ENCODE assay signal across 16 cellular contexts in genomic region chr10:122894261-122894944, GRCh38. TPM values are rescaled to one million over a fixed set of nuclear protein-coding genes. Genes with fewer than 3 reads are reported as not detected.
DNase-seq lines count a peak whose midpoint lies in the region; ATAC-seq, FAIRE-seq and TF ChIP-seq lines count a peak whose summit lies in the region.
"Had no signal": no experiment of that assay in that cellular context is flagged by ENCODE, and none has a peak within 500 bp of the region (broad histone marks: within the 10 kb centered on the region; RNA-seq: fewer than 3 reads in every experiment).

No MANE protein-coding gene starts in this region.

- H3K9me3 Mint-ChIP-seq in neural progenitor cell = no peaks in the 10 kb centered on the region
- H3K9me3 Mint-ChIP-seq in T-cell = no peaks in the 10 kb centered on the region
- H3K9me3 Mint-ChIP-seq: HFFc6 had no signal

- peak; percentile 60 for FAIRE-seq in GM19239 (lab: Jason Lieb, UNC)
- FAIRE-seq in K562 (lab: Jason Lieb, UNC) = peak; percentile 69
- FAIRE-seq: HepG2 had no signal

- H3K9me2 ChIP-seq in PC-3 (replicated peaks; ENCODE audit: low read length) = no peaks in the 10 kb centered on the region

- ATAC-seq in PC-3 (peak; percentile 27), K562 (peak; percentile 87), T-cell (replicated peaks in 1 of 4) (no peak)
- ATAC-seq: HepG2 had no signal

- H3K9me3 ChIP-seq in PC-3 (ENCODE audit: low read length) (no peaks in the 10 kb centered on the region), K562 (replicated peaks; ENCODE audit: control insufficient read depth, insufficient read depth, low read depth, low read length) (no peaks in the 10 kb centered on the region), neural progenitor cell (ENCODE audit: low read depth) (no peaks in the 10 kb centered on the region)
- H3K9me3 ChIP-seq: Caco-2 had no signal

- no peaks in the 10 kb centered on the region for H3F3A ChIP-seq in PC-3 (ENCODE audit: low read length, unreplicated experiment)
- H3F3A ChIP-seq in neural progenitor cell (ENCODE audit: low read depth) = no peaks in the 10 kb centered on the region

- H3K9me1 ChIP-seq in K562 (ENCODE audit: control insufficient read depth, insufficient read depth, low read length) = no peaks in the 10 kb centered on the region

- no peaks in the 10 kb centered on the region for H3K36me3 ChIP-seq in PC-3 (ENCODE audit: low read depth, low read length)
- no peaks in the 10 kb centered on the region for H3K36me3 ChIP-seq in K562 (ENCODE audit: control insufficient read depth, insufficient read depth, low read length)
- no peaks in the 10 kb centered on the region for H3K36me3 ChIP-seq in neural progenitor cell

- no peak overlapping the region for H3K9ac ChIP-seq in PC-3 (ENCODE audit: low read length)
- no peak overlapping the region for H3K9ac ChIP-seq in K562 (ENCODE audit: insufficient read depth in 1 of 2, low read depth in 2 of 2, low read length in 2 of 2)
- H3K9ac ChIP-seq in neural progenitor cell = no peak overlapping the region

- H3K36me3 Mint-ChIP-seq in neural progenitor cell = no peaks in the 10 kb centered on the region
- H3K36me3 Mint-ChIP-seq in T-cell = peaks cover 7% of the 10 kb centered on the region

- H3K4me1 ChIP-seq in PC-3 (ENCODE audit: insufficient read depth, low read length) (no peaks in the 10 kb centered on the region), K562 (replicated peaks in 1 of 2; ENCODE audit: control insufficient read depth in 2 of 2, insufficient read depth in 2 of 2, low read length in 2 of 2) (no peaks in the 10 kb centered on the region; a peak in 1 of 5 replicates), neural progenitor cell (no peaks in the 10 kb centered on the region)
- H3K4me1 ChIP-seq: Caco-2 had no signal

- H3K4me3 Mint-ChIP-seq in neural progenitor cell (no peak overlapping the region), T-cell (no peak overlapping the region)
- H3K4me3 Mint-ChIP-seq: HFFc6 had no signal

- 41% methylated on average over 5 of the region's 5 CpGs for WGBS in K562 (ENCODE audit: insufficient coverage, low coverage, missing lambda C conversion rate)

- H2AFZ ChIP-seq in PC-3 (ENCODE audit: low read length) (no peak overlapping the region), K562 (ENCODE audit: low read depth, low read length) (peak overlapping the region; percentile 33; the same call in 1 of the 2 replicates), neural progenitor cell (replicated peaks) (no peak overlapping the region)

- TF ChIP-seq CTCF in GM10266 (IDR thresholded peaks at IDR 0.05; ENCODE audit: control insufficient read depth, insufficient read depth, low read depth, missing control alignments) (no peak), PC-3 (conservative IDR thresholded peaks at IDR 0.05; ENCODE audit: low read depth, low read length) (no peak), K562 (IDR thresholded peaks at IDR 0.05 in 2 of 3, conservative IDR thresholded peaks at IDR 0.05 in 1 of 3; ENCODE audit: insufficient read depth in 2 of 3, low read depth in 1 of 3, low read length in 3 of 3) (peak in 1 of 3 experiments; percentile 11; a peak in 1 of 6 replicates), neural progenitor cell (IDR thresholded peaks at IDR 0.05) (no peak)

- H3K27me3 ChIP-seq in PC-3 (ENCODE audit: low read length) (no peaks in the 10 kb centered on the region), K562 (ENCODE audit: control insufficient read depth in 2 of 2, insufficient read depth in 2 of 2, low read length in 2 of 2) (no peaks in the 10 kb centered on the region), neural progenitor cell (no peaks in the 10 kb centered on the region)

- TF ChIP-seq RAD21 in K562 (CRISPR knock-in tag; conservative IDR thresholded peaks at IDR 0.05 in 1 of 2, IDR thresholded peaks at IDR 0.05 in 1 of 2) = peak in 1 of 2 experiments; percentile 3; a peak in 1 of 4 replicates

- TF ChIP-seq POLR2A in K562 (conservative IDR thresholded peaks at IDR 0.05) = no peak

- H3K27ac ChIP-seq in PC-3 (ENCODE audit: low read length) (no peak overlapping the region), K562 (ENCODE audit: extremely low read depth, low read depth, low read length) (no peak overlapping the region), neural progenitor cell (no peak overlapping the region)

- no peak overlapping the region for H3K4me3 ChIP-seq in PC-3 (ENCODE audit: low read length)
- H3K4me3 ChIP-seq in K562 = no peak overlapping the region
- H3K4me3 ChIP-seq in neural progenitor cell = no peak overlapping the region

- DNase-seq in GM10266 (ENCODE audit: extremely low spot score) = peak; percentile 32
- DNase-seq in GM19239 (ENCODE audit: insufficient read length, low spot score) = no peak
- no peak for DNase-seq in PC-3
- DNase-seq in K562 (ENCODE audit: extremely low read depth in 1 of 4, low spot score in 3 of 4) = peak in 2 of 4 experiments; percentile 23 to 27
- DNase-seq in KBM-7 = no peak
- no peak for DNase-seq in neural progenitor cell (ENCODE audit: low spot score)
- DNase-seq in T-cell = no peak
- DNase-seq: Caco-2, DMS153, GOT3, HFFc6, NCI-H1105, NCI-H1694, NCI-H510A treated with DMSO at 0.1 percent for 48 hours, SHP77 treated with DMSO at 0.1 percent for 48 hours had no signal

- no peaks in the 10 kb centered on the region for H4K20me1 ChIP-seq in PC-3 (ENCODE audit: low read length)
- H4K20me1 ChIP-seq in K562 (replicated peaks; ENCODE audit: control insufficient read depth, insufficient read depth, low read length) = no peaks in the 10 kb centered on the region
- no peaks in the 10 kb centered on the region for H4K20me1 ChIP-seq in neural progenitor cell (ENCODE audit: low read depth)

- intact Hi-C loops in PC-3 (cut with micrococcal nuclease) = no loop called here
- intact Hi-C loops in K562 (cut with micrococcal nuclease) = no loop called here

- BruUV-seq in PC-3 (replicated peaks; lab: Mats Ljungman, UMichigan) (no TSS peak), K562 (replicated peaks; lab: Mats Ljungman, UMichigan) (no TSS peak)

- in situ Hi-C loops in K562 (cut with MboI) = no loop called here
- in situ Hi-C loops in KBM-7 (cut with MboI; ENCODE audit: low pct_unique_long_range_greater_than_20kb, low sequenced_read_pairs) = no loop called here

- no peak overlapping the region for H3K4me2 ChIP-seq in PC-3 (ENCODE audit: low read length)
- peak overlapping the region; percentile 6; the same call in 1 of the 2 replicates for H3K4me2 ChIP-seq in K562 (ENCODE audit: insufficient read depth, low read length)
- H3K4me2 ChIP-seq in neural progenitor cell = no peak overlapping the region

- CTCF ChIA-PET in PC-3 (lab: Charles Lee) (no interaction called here), K562 (lab: Yijun Ruan, JAX; ENCODE audit: low intra/inter-chr PET ratio) (no interaction called here), T-cell (lab: Charles Lee) (interaction anchor here (0.5 to 0.7 kb wide), 3 partner anchors 86 to 1391 kb away, joined by 3 to 9 read pairs (median 4); partner anchors contain the start of gene PSTK (in 1 of the 2))

- POLR2A ChIA-PET in PC-3 (lab: Charles Lee; ENCODE audit: unreplicated experiment) = no interaction called here
- POLR2A ChIA-PET in K562 (lab: Yijun Ruan, JAX) = interaction anchor here (0.6 kb wide), 2 partner anchors 39 to 244 kb away, joined by 3 read pairs; no protein-coding TSS in a partner anchor
- POLR2A ChIA-PET in T-cell (lab: Charles Lee) = no interaction called here

- H3K27ac Mint-ChIP-seq in neural progenitor cell = no peak overlapping the region
- no peak overlapping the region for H3K27ac Mint-ChIP-seq in T-cell
- H3K27ac Mint-ChIP-seq: HFFc6 had no signal

- TF ChIP-seq EP300 in K562 (IDR thresholded peaks at IDR 0.05; ENCODE audit: low read length) = no peak

- no peaks in the 10 kb centered on the region for H3K27me3 Mint-ChIP-seq in neural progenitor cell (ENCODE audit: insufficient read depth, low read depth)
- H3K27me3 Mint-ChIP-seq in T-cell = no peaks in the 10 kb centered on the region

- no peaks in the 10 kb centered on the region for H3K4me1 Mint-ChIP-seq in neural progenitor cell
- no peaks in the 10 kb centered on the region for H3K4me1 Mint-ChIP-seq in T-cell

- H3K79me2 ChIP-seq in PC-3 (ENCODE audit: low read length) = no peaks in the 10 kb centered on the region
- no peaks in the 10 kb centered on the region for H3K79me2 ChIP-seq in K562 (ENCODE audit: control insufficient read depth, insufficient read depth, low read length)
- no peaks in the 10 kb centered on the region for H3K79me2 ChIP-seq in neural progenitor cell (ENCODE audit: low read depth)

RNA-seq across cellular contexts. Expression of gene FAM24B, which starts 15.0 kb away (rescaled TPM):
- total RNA-seq in PC-3 (2014; rRNA removed) (5.2 and 12.4 TPM in 2 replicates), K562 (2014; rRNA removed) (6.4 and 9.4 TPM in 2 replicates), K562 (2014; rRNA removed; fragmentation: Illumina TruSeq; extraction: Trizol) (7.6 and 8.5 TPM in 2 replicates), K562 (2015; rRNA removed; fragmentation: Illumina TruSeq; extraction: Trizol) (5.9 and 7.1 TPM in 2 replicates), K562 (2021) (5.9 and 8.7 TPM in 2 replicates), neural progenitor cell (ENCODE audit: low replicate concordance) (not detected in 2 replicates), T-cell (10 to 100 TPM; 12.7 to 18.0 (median 14.3) TPM)
- 7.0 and 17.2 TPM in 2 replicates for total RNA-seq in K562 (2011; cell fraction: chromatin; rRNA removed; ENCODE audit: low replicate concordance)
- 4.0 and 4.6 TPM in 2 replicates for total RNA-seq in K562 (2011; cell fraction: nucleolus; rRNA removed)
- 8.1 and 16.4 TPM in 2 replicates for total RNA-seq in K562 (2011; cell fraction: nucleoplasm; rRNA removed)
- polyA plus RNA-seq in K562 (2011; rRNA removed) (6.0 and 8.4 TPM in 2 replicates), K562 (2014; fragmentation: Illumina TruSeq; extraction: Trizol) (7.9 and 9.2 TPM in 2 replicates), K562 (2014; fragmentation: Nextera tagmentation; extraction: Ambion mirVana) (10 to 100 TPM; 14.5 to 19.6 TPM), K562 (2014; rRNA removed) (14.5 TPM in 2 replicates)
- 3.1 and 7.9 TPM in 2 replicates for polyA plus RNA-seq in K562 (2011; cell fraction: cytosol; rRNA removed)
- polyA plus RNA-seq in K562 (2011; cell fraction: nucleus; rRNA removed) = 18.7 and 18.9 TPM in 2 replicates
- 8.5 and 11.3 TPM in 2 replicates for polyA plus RNA-seq in K562 (2012)
- polyA minus RNA-seq in K562 (2011; rRNA and poly(A)+ RNA removed) = 3.6 and 5.2 TPM in 2 replicates
- polyA minus RNA-seq in K562 (2011; cell fraction: cytosol; rRNA and poly(A)+ RNA removed) = 1.9 and 3.2 TPM in 2 replicates
- 8.1 and 9.0 TPM in 2 replicates for polyA minus RNA-seq in K562 (2011; cell fraction: nucleus; rRNA and poly(A)+ RNA removed)

RNA-seq across cellular contexts. Expression of gene FAM24A, which starts 16.0 kb away (rescaled TPM):
- not detected in 2 replicates for total RNA-seq in PC-3 (2014; rRNA removed)
- not detected in 2 replicates for total RNA-seq in K562 (2011; cell fraction: chromatin; rRNA removed; ENCODE audit: low replicate concordance)
- total RNA-seq in K562 (2011; cell fraction: nucleolus; rRNA removed) = not detected in 2 replicates
- total RNA-seq in K562 (2011; cell fraction: nucleoplasm; rRNA removed) = not detected in 2 replicates
- not detected in 2 replicates for total RNA-seq in K562 (2014; rRNA removed)
- total RNA-seq in K562 (2014; rRNA removed; fragmentation: Illumina TruSeq; extraction: Trizol) = not detected in 2 replicates
- not detected in 2 replicates for total RNA-seq in K562 (2015; rRNA removed; fragmentation: Illumina TruSeq; extraction: Trizol)
- not detected in 2 replicates for total RNA-seq in K562 (2021)
- polyA plus RNA-seq in K562 (2011; rRNA removed) = not detected in 2 replicates
- not detected in 2 replicates for polyA plus RNA-seq in K562 (2011; cell fraction: cytosol; rRNA removed)
- polyA plus RNA-seq in K562 (2011; cell fraction: nucleus; rRNA removed) = not detected in 2 replicates
- not detected in 2 replicates for polyA plus RNA-seq in K562 (2012)
- polyA plus RNA-seq in K562 (2014; fragmentation: Illumina TruSeq; extraction: Trizol) = not detected in 2 replicates
- polyA plus RNA-seq in K562 (2014; fragmentation: Nextera tagmentation; extraction: Ambion mirVana) = not detected
- not detected in 2 replicates for polyA plus RNA-seq in K562 (2014; rRNA removed)
- not detected in 2 replicates for polyA minus RNA-seq in K562 (2011; rRNA and poly(A)+ RNA removed)
- not detected in 2 replicates for polyA minus RNA-seq in K562 (2011; cell fraction: cytosol; rRNA and poly(A)+ RNA removed)
- not detected in 2 replicates for polyA minus RNA-seq in K562 (2011; cell fraction: nucleus; rRNA and poly(A)+ RNA removed)
- total RNA-seq in neural progenitor cell (ENCODE audit: low replicate concordance) = not detected in 2 replicates
- total RNA-seq in T-cell = not detected
- total RNA-seq: Caco-2, HepG2, HFFc6 had no signal
- polyA plus RNA-seq: HepG2 had no signal

RNA-seq across cellular contexts. Expression of gene CUZD1, which starts 48.7 kb away (rescaled TPM):
- total RNA-seq in PC-3 (2014; rRNA removed) (0.36 and 0.40 TPM in 2 replicates), K562 (2014; rRNA removed) (0.95 and 1.0 TPM in 2 replicates), K562 (2014; rRNA removed; fragmentation: Illumina TruSeq; extraction: Trizol) (0.83 and 0.87 TPM in 2 replicates), K562 (2015; rRNA removed; fragmentation: Illumina TruSeq; extraction: Trizol) (1.5 and 1.7 TPM in 2 replicates), K562 (2021) (1.3 and 1.5 TPM in 2 replicates), neural progenitor cell (ENCODE audit: low replicate concordance) (0.43 and 0.74 TPM in 2 replicates), T-cell (1 to 10 TPM; 1.2 to 4.9 (median 4.1) TPM)
- 3.1 and 3.5 TPM in 2 replicates for total RNA-seq in K562 (2011; cell fraction: chromatin; rRNA removed; ENCODE audit: low replicate concordance)
- 1.3 and 1.7 TPM in 2 replicates for total RNA-seq in K562 (2011; cell fraction: nucleolus; rRNA removed)
- total RNA-seq in K562 (2011; cell fraction: nucleoplasm; rRNA removed) = 2.3 and 2.7 TPM in 2 replicates
- polyA plus RNA-seq in K562 (2011; rRNA removed) (1.4 and 1.7 TPM in 2 replicates), K562 (2014; fragmentation: Illumina TruSeq; extraction: Trizol) (1.1 and 1.2 TPM in 2 replicates), K562 (2014; fragmentation: Nextera tagmentation; extraction: Ambion mirVana) (1 to 10 TPM in 1 of 2 experiments, under 1 TPM in 1; 0.51 to 1.1 TPM), K562 (2014; rRNA removed) (1.0 and 1.1 TPM in 2 replicates)
- polyA plus RNA-seq in K562 (2011; cell fraction: cytosol; rRNA removed) = 0.67 and 1.2 TPM in 2 replicates
- polyA plus RNA-seq in K562 (2011; cell fraction: nucleus; rRNA removed) = 6.1 and 7.5 TPM in 2 replicates
- polyA plus RNA-seq in K562 (2012) = 0.57 and 1.3 TPM in 2 replicates
- 1.2 and 1.6 TPM in 2 replicates for polyA minus RNA-seq in K562 (2011; rRNA and poly(A)+ RNA removed)
- polyA minus RNA-seq in K562 (2011; cell fraction: cytosol; rRNA and poly(A)+ RNA removed) = 0.48 TPM in 1 of 2 replicates, not detected in the other
- 1.8 and 5.0 TPM in 2 replicates for polyA minus RNA-seq in K562 (2011; cell fraction: nucleus; rRNA and poly(A)+ RNA removed)

RNA-seq across cellular contexts. Expression of gene C10orf88, which starts 59.6 kb away (rescaled TPM):
- 4.5 and 6.2 TPM in 2 replicates for total RNA-seq in PC-3 (2014; rRNA removed)
- 4.6 and 15.2 TPM in 2 replicates for total RNA-seq in K562 (2011; cell fraction: chromatin; rRNA removed; ENCODE audit: low replicate concordance)
- total RNA-seq in K562 (2011; cell fraction: nucleolus; rRNA removed) = 1.3 and 1.7 TPM in 2 replicates
- 2.5 and 4.4 TPM in 2 replicates for total RNA-seq in K562 (2011; cell fraction: nucleoplasm; rRNA removed)
- total RNA-seq in K562 (2014; rRNA removed) = 5.5 and 7.5 TPM in 2 replicates
- total RNA-seq in K562 (2014; rRNA removed; fragmentation: Illumina TruSeq; extraction: Trizol) = 9.2 and 10.8 TPM in 2 replicates
- total RNA-seq in K562 (2015; rRNA removed; fragmentation: Illumina TruSeq; extraction: Trizol) = 6.2 and 7.5 TPM in 2 replicates
- 6.5 and 7.8 TPM in 2 replicates for total RNA-seq in K562 (2021)
- polyA plus RNA-seq in K562 (2011; rRNA removed) = 4.8 and 7.5 TPM in 2 replicates
- 1.1 and 1.8 TPM in 2 replicates for polyA plus RNA-seq in K562 (2011; cell fraction: cytosol; rRNA removed)
- polyA plus RNA-seq in K562 (2011; cell fraction: nucleus; rRNA removed) = 3.9 and 5.2 TPM in 2 replicates
- polyA plus RNA-seq in K562 (2012) = 4.6 and 7.1 TPM in 2 replicates
- polyA plus RNA-seq in K562 (2014; fragmentation: Illumina TruSeq; extraction: Trizol) = 9.6 and 10.1 TPM in 2 replicates
- 1 to 10 TPM; 2.5 to 3.0 TPM for polyA plus RNA-seq in K562 (2014; fragmentation: Nextera tagmentation; extraction: Ambion mirVana)
- 5.4 and 6.7 TPM in 2 replicates for polyA plus RNA-seq in K562 (2014; rRNA removed)
- polyA minus RNA-seq in K562 (2011; rRNA and poly(A)+ RNA removed) = 11.9 and 13.3 TPM in 2 replicates
- 2.1 and 2.9 TPM in 2 replicates for polyA minus RNA-seq in K562 (2011; cell fraction: cytosol; rRNA and poly(A)+ RNA removed)
- polyA minus RNA-seq in K562 (2011; cell fraction: nucleus; rRNA and poly(A)+ RNA removed) = 1.9 and 7.8 TPM in 2 replicates
- 11.4 and 17.7 TPM in 2 replicates for total RNA-seq in neural progenitor cell (ENCODE audit: low replicate concordance)
- 10 to 100 TPM in 3 of 5 donors, 1 to 10 TPM in 2; 7.1 to 13.2 (median 11.5) TPM for total RNA-seq in T-cell

Comparison
In these comparisons a context has a peak if more than half of its experiments do, and no peak if none do; other contexts are left out.
1. ATAC-seq: peak in PC-3 (single experiment) and K562 (single experiment); none in T-cell (0 of 4).
2. CTCF ChIA-PET loops: an anchor here in T-cell (0.5 to 0.7 kb wide); none called in PC-3 and K562.